8 cellular contexts compared by ENCODE assay signal in genomic region chr4:139555073-139555704, GRCh38. TPM values are rescaled to one million over a fixed set of nuclear protein-coding genes. Genes with fewer than 3 reads are reported as not detected.
DNase-seq lines count a peak whose midpoint lies in the region; ATAC-seq and TF ChIP-seq lines count a peak whose summit lies in the region.

No MANE protein-coding gene starts in this region.

- H3K4me3 Mint-ChIP-seq in activated CD4-positive, alpha-beta T cell treated with anti-CD3 and anti-CD28 coated beads, Interleukin-2, amount 10 ng/mL, durations not matched to agents 7 days and 5 days: peak overlapping the region; percentile 93

- peaks cover 24% of the 10 kb centered on the region for H3K27me3 Mint-ChIP-seq in activated CD4-positive, alpha-beta T cell treated with anti-CD3 and anti-CD28 coated beads, Interleukin-2, amount 10 ng/mL, durations not matched to agents 7 days and 5 days

- H3K27ac ChIP-seq in colonic mucosa: peak overlapping the region; percentile 92

- H3K36me3 ChIP-seq in colonic mucosa: no peaks in the 10 kb centered on the region

- TF ChIP-seq CTCF in colonic mucosa (IDR thresholded peaks at IDR 0.05): no peak

- peak overlapping the region; percentile 97 for H3K27ac Mint-ChIP-seq in activated CD4-positive, alpha-beta T cell treated with anti-CD3 and anti-CD28 coated beads, Interleukin-2, amount 10 ng/mL, durations not matched to agents 7 days and 5 days

- H3K9me3 Mint-ChIP-seq in activated CD4-positive, alpha-beta T cell treated with anti-CD3 and anti-CD28 coated beads, Interleukin-2, amount 10 ng/mL, durations not matched to agents 7 days and 5 days: no peaks in the 10 kb centered on the region

- H3K9me3 ChIP-seq in colonic mucosa: no peaks in the 10 kb centered on the region

- TF ChIP-seq POLR2A in GM18505 (IDR thresholded peaks at IDR 0.05; ENCODE audit: borderline replicate concordance, extremely low read depth, insufficient read depth, insufficient read length): peak; percentile 31

- no peaks in the 10 kb centered on the region for H3K4me1 ChIP-seq in colonic mucosa

- H3K36me3 Mint-ChIP-seq in activated CD4-positive, alpha-beta T cell treated with anti-CD3 and anti-CD28 coated beads, Interleukin-2, amount 10 ng/mL, durations not matched to agents 7 days and 5 days (ENCODE audit: low read depth): no peaks in the 10 kb centered on the region

- CTCF ChIA-PET in activated CD4-positive, alpha-beta T cell treated with anti-CD3 and anti-CD28 coated beads, Interleukin-2, amount 10 ng/mL, durations not matched to agents 7 days and 5 days (lab: Charles Lee): interaction anchor here (1.0 kb wide), 1 partner anchor 72 kb away, joined by 3 read pairs; no protein-coding TSS in a partner anchor

- H3K27me3 ChIP-seq in colonic mucosa: no peaks in the 10 kb centered on the region

- DNase-seq in NCI-H524 treated with DMSO at 0.1 percent for 48 hours (lab: John Stamatoyannopoulos, UW): peak; percentile 58
- peak; percentile 90 for DNase-seq in activated CD4-positive, alpha-beta T cell treated with anti-CD3 and anti-CD28 coated beads, Interleukin-2, amount 10 ng/mL, durations not matched to agents 7 days and 5 days
- DNase-seq in colonic mucosa: peak; percentile 92
- DNase-seq in kidney tubule cell (ENCODE audit: low spot score): peak; percentile 91
- peak; percentile 86 for DNase-seq in stimulated activated CD4-positive, alpha-beta T cell treated with anti-CD3 and anti-CD28 coated beads, Interleukin-15, amount 100 ng/mL, for 24 hours

- peaks cover 41% of the 10 kb centered on the region for H3K4me1 Mint-ChIP-seq in activated CD4-positive, alpha-beta T cell treated with anti-CD3 and anti-CD28 coated beads, Interleukin-2, amount 10 ng/mL, durations not matched to agents 7 days and 5 days

- peak; percentile 38 for ATAC-seq in GM18505 (IDR thresholded peaks at IDR 0.05; ENCODE audit: unreplicated experiment)
- ATAC-seq in HG03342 (IDR thresholded peaks at IDR 0.05; ENCODE audit: unreplicated experiment): peak; percentile 39
- no peak for ATAC-seq in HG03457 (IDR thresholded peaks at IDR 0.05; ENCODE audit: unreplicated experiment)

- peak overlapping the region; percentile 77 for H3K4me3 ChIP-seq in colonic mucosa

- POLR2A ChIA-PET in activated CD4-positive, alpha-beta T cell treated with anti-CD3 and anti-CD28 coated beads, Interleukin-2, amount 10 ng/mL, durations not matched to agents 7 days and 5 days (lab: Charles Lee): interaction anchor here (0.6 to 1.1 kb wide), 2 partner anchors 9 to 143 kb away, joined by 3 read pairs; no protein-coding TSS in a partner anchor

- intact Hi-C loops in colonic mucosa (cut with DNase I): no loop called here

- peak overlapping the region; percentile 94 to 97 for H3K9ac ChIP-seq in colonic mucosa (ENCODE audit: low read depth in 2 of 2, low read length in 2 of 2)

RNA-seq across cellular contexts. Expression of gene SETD7, which starts 0.8 kb away (rescaled TPM):
- 1 to 10 TPM; 5.8 to 6.7 TPM for total RNA-seq in activated CD4-positive, alpha-beta T cell treated with anti-CD3 and anti-CD28 coated beads, Interleukin-2, amount 10 ng/mL, durations not matched to agents 7 days and 5 days
- 10 to 100 TPM; 25.5 to 29.5 TPM for total RNA-seq in colonic mucosa
